In genomic region chr5:38556115-38556598, GRCh38 we compare ENCODE assay signal across 9 cellular contexts. TPM values are rescaled to one million over a fixed set of nuclear protein-coding genes. Genes with fewer than 3 reads are reported as not detected.
DNase-seq lines count a peak whose midpoint lies in the region; ATAC-seq, FAIRE-seq and TF ChIP-seq lines count a peak whose summit lies in the region.
"Had no signal": no experiment of that assay in that cellular context is flagged by ENCODE, and none has a peak within 500 bp of the region (broad histone marks: within the 10 kb centered on the region; RNA-seq: fewer than 3 reads in every experiment).

No MANE protein-coding gene starts in this region.

- peak overlapping the region; percentile 93 for H3K4me3 Mint-ChIP-seq in astrocyte (ENCODE audit: unreplicated experiment)

- peak overlapping the region; percentile 73 for H3K4me3 ChIP-seq in astrocyte (ENCODE audit: insufficient read depth, low read depth, low read length)
- H3K4me3 ChIP-seq in testis = peak overlapping the region; percentile 89 to 95

- no peaks in the 10 kb centered on the region for H3K9me3 Mint-ChIP-seq in astrocyte (ENCODE audit: unreplicated experiment)

- no peak for TF ChIP-seq CTCF in astrocyte (IDR thresholded peaks at IDR 0.05; ENCODE audit: insufficient read depth, low read depth, low read length)
- no peak for TF ChIP-seq CTCF in testis (IDR thresholded peaks at IDR 0.05)

- H3K4me2 ChIP-seq in astrocyte (ENCODE audit: low read length) = peak overlapping the region; percentile 90

- H3K36me3 ChIP-seq in astrocyte (ENCODE audit: insufficient read depth, low read length) (no peaks in the 10 kb centered on the region), testis (ENCODE audit: low read depth, missing control alignments) (no peaks in the 10 kb centered on the region)

- peaks cover 17% of the 10 kb centered on the region for H3K4me1 Mint-ChIP-seq in astrocyte (ENCODE audit: low read depth, unreplicated experiment)

- 0 to 3% methylated on average over 1 to 7 of the region's 67 CpGs for WGBS in testis, 2 donors

- peaks cover 17% of the 10 kb centered on the region for H4K20me1 ChIP-seq in astrocyte (ENCODE audit: insufficient read depth, low read length)

- no peak overlapping the region for H3K27ac Mint-ChIP-seq in astrocyte (ENCODE audit: unreplicated experiment)

- FAIRE-seq in astrocyte (lab: Jason Lieb, UNC) = no peak
- FAIRE-seq: islet of Langerhans had no signal

- DNase-seq in astrocyte (ENCODE audit: low read depth) (no peak), testis (peak; percentile 26), GOT3 (lab: John Stamatoyannopoulos, UW) (no peak), iPS-NIHi7 (ENCODE audit: extremely low spot score) (no peak)

- H3K27ac ChIP-seq in astrocyte (ENCODE audit: low read depth, low read length) (peak overlapping the region; percentile 51), layer of hippocampus (ENCODE audit: low read depth, low read length) (peak overlapping the region; percentile 86), testis (peak overlapping the region; percentile 84 to 95)

- intact Hi-C loops in testis (cut with DNase I; ENCODE audit: low total_unique reads) = loop anchor here (10.0 kb wide), 1 partner anchor 91 kb away; no protein-coding TSS in a partner anchor

- peaks cover under 1% of the 10 kb centered on the region for H3K27me3 Mint-ChIP-seq in astrocyte (ENCODE audit: low read depth, unreplicated experiment)

- H3K36me3 Mint-ChIP-seq in astrocyte (ENCODE audit: low read depth, unreplicated experiment) = no peaks in the 10 kb centered on the region

- H3K9ac ChIP-seq in astrocyte (ENCODE audit: low read length) = peak overlapping the region; percentile 78

- H3K79me2 ChIP-seq in astrocyte (ENCODE audit: insufficient read depth, low read length) = peaks cover 13% of the 10 kb centered on the region

- peak overlapping the region; percentile 72 for H2AFZ ChIP-seq in astrocyte (ENCODE audit: low read depth, low read length)

- H3K9me3 ChIP-seq in astrocyte (ENCODE audit: insufficient read depth, low read depth, low read length) (no peaks in the 10 kb centered on the region), testis (no peaks in the 10 kb centered on the region)

- ATAC-seq in GM18505 (IDR thresholded peaks at IDR 0.05; ENCODE audit: unreplicated experiment) (peak; percentile 8), HG03565 (IDR thresholded peaks at IDR 0.05; ENCODE audit: unreplicated experiment) (peak; percentile 37), GM21825 (IDR thresholded peaks at IDR 0.05; ENCODE audit: unreplicated experiment) (no peak)

- H3K4me1 ChIP-seq in astrocyte (ENCODE audit: insufficient read depth, low read length) (peaks cover 10% of the 10 kb centered on the region), testis (peaks cover 11% of the 10 kb centered on the region)

- TF ChIP-seq POLR2A in GM18505 (IDR thresholded peaks at IDR 0.05; ENCODE audit: borderline replicate concordance, extremely low read depth, insufficient read depth, insufficient read length) (no peak), testis (IDR thresholded peaks at IDR 0.05) (no peak)

- H3K27me3 ChIP-seq in astrocyte (ENCODE audit: insufficient read depth, low read length) (no peaks in the 10 kb centered on the region), layer of hippocampus (ENCODE audit: control insufficient read depth, insufficient read depth, low read length) (no peaks in the 10 kb centered on the region), testis (no peaks in the 10 kb centered on the region)

RNA-seq across cellular contexts. Expression of gene LIFR, which starts 0.3 kb away (rescaled TPM):
- total RNA-seq in astrocyte (16.0 and 20.3 TPM in 2 replicates), testis (10 to 100 TPM; 49.9 to 63.9 TPM)
- 19.7 TPM for polyA plus RNA-seq in testis (ENCODE audit: insufficient read depth, low read depth, low replicate concordance)
